ENCODE assay signal across 8 cellular contexts in the genomic region with DNA sequence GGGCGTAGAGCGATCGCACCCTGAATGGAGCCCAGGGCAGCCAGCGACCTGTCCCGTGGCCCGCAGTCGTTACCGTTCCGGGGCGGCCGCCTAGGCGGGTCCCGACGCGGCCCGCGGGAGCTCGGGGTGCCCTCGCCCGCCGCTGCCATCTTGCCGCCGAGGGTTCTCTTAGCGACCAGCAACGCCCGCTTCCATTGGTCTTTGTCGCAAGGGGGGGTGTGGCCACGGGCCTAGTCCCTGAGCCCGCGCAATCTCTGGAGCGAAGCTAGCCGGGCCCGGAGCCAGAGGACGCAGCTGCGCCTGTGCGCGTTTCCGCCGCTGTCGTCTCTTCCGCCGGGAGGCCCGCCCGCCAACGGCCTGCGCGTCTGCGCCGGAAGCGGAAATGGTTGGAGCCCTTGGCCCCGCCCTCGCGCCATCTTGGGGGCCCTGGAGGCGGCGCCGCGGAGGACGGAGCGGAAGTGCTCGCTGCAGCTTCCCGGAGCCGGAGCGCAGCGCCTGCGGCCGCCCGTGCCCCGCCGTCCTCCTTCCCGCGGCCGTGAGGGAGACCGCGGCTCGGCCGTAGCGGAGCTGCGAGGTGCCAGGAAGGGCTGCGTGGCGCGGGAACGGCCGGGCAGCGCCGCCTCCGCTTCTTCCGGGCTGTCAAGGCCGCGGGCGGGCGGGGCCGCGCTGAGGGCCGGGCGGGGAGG. TPM values are rescaled to one million over a fixed set of nuclear protein-coding genes. Genes with fewer than 3 reads are reported as not detected.
DNase-seq lines count a peak whose midpoint lies in the region; ATAC-seq and TF ChIP-seq lines count a peak whose summit lies in the region.

A gene (minus strand): TSS at position 170 of the 686 bp plus-strand sequence. CDS start 21 bp downstream, at position 149.
A gene with protein sequence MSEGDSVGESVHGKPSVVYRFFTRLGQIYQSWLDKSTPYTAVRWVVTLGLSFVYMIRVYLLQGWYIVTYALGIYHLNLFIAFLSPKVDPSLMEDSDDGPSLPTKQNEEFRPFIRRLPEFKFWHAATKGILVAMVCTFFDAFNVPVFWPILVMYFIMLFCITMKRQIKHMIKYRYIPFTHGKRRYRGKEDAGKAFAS (plus strand): TSS at position 457 of the 686 bp plus-strand sequence. CDS start 3,950 bp downstream, outside the sequence.

- peak; percentile 97 for DNase-seq in DMS79 (lab: John Stamatoyannopoulos, UW)
- DNase-seq in KG1 (lab: John Stamatoyannopoulos, UW): peak; percentile 96
- peak; percentile 98 to 99 for DNase-seq in activated T-cell treated with anti-CD3 and anti-CD28 coated beads, Interleukin-2, amount 50 U/mL, for 48 hours
- peak; percentile 95 to 98 for DNase-seq in stimulated activated CD8-positive, alpha-beta memory T cell treated with anti-CD3 and anti-CD28 coated beads, Interleukin-4, amount 100 ng/mL, for 4 hours (ENCODE audit: low read depth in 2 of 2, low spot score in 1 of 2)

- peak; percentile 89 for ATAC-seq in GM21737 (IDR thresholded peaks at IDR 0.05; ENCODE audit: unreplicated experiment)

- H3K9me3 ChIP-seq in esophagus (ENCODE audit: control insufficient read depth in 2 of 2, insufficient read depth in 1 of 2, low read depth in 1 of 2, low read length in 1 of 2): no peaks in the 10 kb centered on the region
- no peaks in the 10 kb centered on the region for H3K9me3 ChIP-seq in mucosa of rectum (ENCODE audit: control insufficient read depth in 2 of 2, low read length in 2 of 2)

- H3K27ac ChIP-seq in esophagus (ENCODE audit: low read depth in 2 of 2, low read length in 1 of 2): peak within 1 kb of the TSS; percentile 87
- peak within 1 kb of the TSS; percentile 84 to 86 for H3K27ac ChIP-seq in mucosa of rectum (ENCODE audit: low read depth in 2 of 2, low read length in 2 of 2)

- peaks cover 9 to 30% of the 10 kb centered on the region in 2 donors for H3K4me1 ChIP-seq in esophagus (ENCODE audit: control insufficient read depth in 2 of 2, insufficient read depth in 2 of 2, low read length in 1 of 2)
- H3K4me1 ChIP-seq in mucosa of rectum (ENCODE audit: control insufficient read depth in 2 of 2, insufficient read depth in 2 of 2, low read length in 2 of 2): peaks cover 17 to 30% of the 10 kb centered on the region in 2 donors

- WGBS in esophagus, 2 donors: 1% methylated on average over 88 to 95 of the region's 95 CpGs

- H3K4me3 ChIP-seq in esophagus (ENCODE audit: low read depth in 1 of 2, low read length in 2 of 2): peak within 1 kb of the TSS; percentile 80 to 81
- peak within 1 kb of the TSS; percentile 81 to 86 for H3K4me3 ChIP-seq in mucosa of rectum (ENCODE audit: low read length in 2 of 2)

- H3K27me3 ChIP-seq in esophagus (ENCODE audit: control insufficient read depth in 1 of 2, insufficient read depth in 2 of 2, low read length in 2 of 2): no peaks in the 10 kb centered on the region
- H3K27me3 ChIP-seq in mucosa of rectum (ENCODE audit: control insufficient read depth in 2 of 2, insufficient read depth in 2 of 2, low read length in 2 of 2): no peaks in the 10 kb centered on the region

- peaks cover 5 to 26% of the 10 kb centered on the region in 2 donors for H3K36me3 ChIP-seq in esophagus (ENCODE audit: control insufficient read depth in 2 of 2, insufficient read depth in 2 of 2, low read length in 1 of 2)
- H3K36me3 ChIP-seq in mucosa of rectum (ENCODE audit: control insufficient read depth in 2 of 2, insufficient read depth in 2 of 2, low read length in 2 of 2): peaks cover 7 to 28% of the 10 kb centered on the region in 2 donors

- H3K9ac ChIP-seq in mucosa of rectum (ENCODE audit: low read depth in 1 of 2, low read length in 2 of 2): peak within 1 kb of the TSS; percentile 78 to 80

TF ChIP-seq in PFSK-1, 5 proteins besides CTCF, POLR2A, EP300 and RAD21:
- peak; percentile 84 for TF ChIP-seq POLR2AphosphoS5 (IDR thresholded peaks at IDR 0.05; ENCODE audit: low read depth, low read length)
- TF ChIP-seq, protein P1, sequence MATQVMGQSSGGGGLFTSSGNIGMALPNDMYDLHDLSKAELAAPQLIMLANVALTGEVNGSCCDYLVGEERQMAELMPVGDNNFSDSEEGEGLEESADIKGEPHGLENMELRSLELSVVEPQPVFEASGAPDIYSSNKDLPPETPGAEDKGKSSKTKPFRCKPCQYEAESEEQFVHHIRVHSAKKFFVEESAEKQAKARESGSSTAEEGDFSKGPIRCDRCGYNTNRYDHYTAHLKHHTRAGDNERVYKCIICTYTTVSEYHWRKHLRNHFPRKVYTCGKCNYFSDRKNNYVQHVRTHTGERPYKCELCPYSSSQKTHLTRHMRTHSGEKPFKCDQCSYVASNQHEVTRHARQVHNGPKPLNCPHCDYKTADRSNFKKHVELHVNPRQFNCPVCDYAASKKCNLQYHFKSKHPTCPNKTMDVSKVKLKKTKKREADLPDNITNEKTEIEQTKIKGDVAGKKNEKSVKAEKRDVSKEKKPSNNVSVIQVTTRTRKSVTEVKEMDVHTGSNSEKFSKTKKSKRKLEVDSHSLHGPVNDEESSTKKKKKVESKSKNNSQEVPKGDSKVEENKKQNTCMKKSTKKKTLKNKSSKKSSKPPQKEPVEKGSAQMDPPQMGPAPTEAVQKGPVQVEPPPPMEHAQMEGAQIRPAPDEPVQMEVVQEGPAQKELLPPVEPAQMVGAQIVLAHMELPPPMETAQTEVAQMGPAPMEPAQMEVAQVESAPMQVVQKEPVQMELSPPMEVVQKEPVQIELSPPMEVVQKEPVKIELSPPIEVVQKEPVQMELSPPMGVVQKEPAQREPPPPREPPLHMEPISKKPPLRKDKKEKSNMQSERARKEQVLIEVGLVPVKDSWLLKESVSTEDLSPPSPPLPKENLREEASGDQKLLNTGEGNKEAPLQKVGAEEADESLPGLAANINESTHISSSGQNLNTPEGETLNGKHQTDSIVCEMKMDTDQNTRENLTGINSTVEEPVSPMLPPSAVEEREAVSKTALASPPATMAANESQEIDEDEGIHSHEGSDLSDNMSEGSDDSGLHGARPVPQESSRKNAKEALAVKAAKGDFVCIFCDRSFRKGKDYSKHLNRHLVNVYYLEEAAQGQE (IDR thresholded peaks at IDR 0.05; ENCODE audit: insufficient read depth in 1 of 2, low read depth in 2 of 2, low read length in 2 of 2): 0 out of 4 replicates have a peak, but pooled peaks of 1 of the 2 experiments have one; percentile 17
- peak; percentile 74 for TF ChIP-seq FOXP2 (optimal IDR thresholded peaks at IDR 0.05; ENCODE audit: borderline replicate concordance, extremely low read depth, extremely low read length, insufficient read depth)
- peak; percentile 57 for TF ChIP-seq TAF1 (IDR thresholded peaks at IDR 0.05; ENCODE audit: borderline replicate concordance, insufficient read depth, low read length)
- peak; percentile 20; the same call in 1 of the 2 replicates for TF ChIP-seq SIN3A (IDR thresholded peaks at IDR 0.05; ENCODE audit: borderline replicate concordance, insufficient read depth, low read length)

RNA-seq across cellular contexts. Expression of the first gene that starts in this region (rescaled TPM):
- polyA plus RNA-seq in PFSK-1 (2012; ENCODE audit: insufficient read length, low read depth): 6.3 TPM
- polyA plus RNA-seq in esophagus: 1 to 10 TPM; 3.0 to 5.8 TPM

RNA-seq across cellular contexts. Expression of the second gene that starts in this region (rescaled TPM):
- 144 TPM for polyA plus RNA-seq in PFSK-1 (2012; ENCODE audit: insufficient read length, low read depth)
- polyA plus RNA-seq in esophagus: 100 to 1,000 TPM in 1 of 2 donors, 10 to 100 TPM in 1; 85.8 to 116 TPM

Comparison
In these comparisons a context has a peak if more than half of its experiments do, and no peak if none do; other contexts are left out.
1. Peak in every context shown above with its lines: DNase-seq, ATAC-seq, H3K4me3 ChIP-seq and H3K27ac ChIP-seq.